ENCODE assay signal across 17 cellular contexts in the genomic region with DNA sequence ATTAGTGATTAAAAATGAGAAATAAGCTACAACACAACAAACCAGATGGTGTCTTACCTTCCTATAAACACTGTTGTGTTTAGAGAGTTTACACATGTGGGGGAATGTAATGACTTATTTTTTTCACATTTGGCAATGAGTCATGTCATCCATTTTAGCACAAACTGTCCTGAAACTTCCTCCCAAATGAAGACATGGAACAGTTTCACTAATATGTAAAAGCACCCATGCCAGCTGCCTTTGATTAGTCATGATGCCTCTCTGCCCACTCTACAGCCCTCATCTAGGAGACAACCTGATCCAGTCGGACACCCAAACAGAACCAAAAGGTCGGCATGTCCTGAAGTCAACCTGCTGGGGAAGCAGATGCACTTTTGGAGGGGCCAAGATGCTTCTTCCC.
"Had no signal": no experiment of that assay in that cellular context is flagged by ENCODE, and none has a peak within 500 bp of the region (broad histone marks: within the 10 kb centered on the region; RNA-seq: fewer than 3 reads in every experiment).

No MANE protein-coding gene starts in this region.

- H3K4me1 Mint-ChIP-seq: activated naive CD4-positive, alpha-beta T cell treated with anti-CD3 and anti-CD28 coated beads, Interleukin-2, amount 50 U/mL, for 24 hours; stimulated activated effector memory CD8-positive, alpha-beta T cell treated with anti-CD3 and anti-CD28 coated beads, Interleukin-12 subunit alpha, Interleukin-12 subunit beta, amount 100 ng/mL, for 72 hours had no signal

- H3K27me3 ChIP-seq: brain microvascular endothelial cell, gastrocnemius medialis, heart right ventricle, neural progenitor cell, right atrium auricular region, tibial artery, vagina had no signal

- H3K27ac Mint-ChIP-seq: activated naive CD4-positive, alpha-beta T cell treated with anti-CD3 and anti-CD28 coated beads, Interleukin-2, amount 50 U/mL, for 24 hours; neural progenitor cell; stimulated activated effector memory CD8-positive, alpha-beta T cell treated with anti-CD3 and anti-CD28 coated beads, Interleukin-12 subunit alpha, Interleukin-12 subunit beta, amount 100 ng/mL, for 72 hours; T-helper 2 cell treated with Interferon-gamma antibody and Interleukin-4, amounts not matched to agents 5 μg/mL and 100 μg/mL, for 36 hours had no signal

- H3K4me1 ChIP-seq: gastrocnemius medialis, parathyroid adenoma, tibial artery, vagina had no signal

- DNase-seq: activated CD4-positive, alpha-beta T cell treated with anti-CD3 and anti-CD28 coated beads, Interleukin-2, amount 50 U/mL, for 4 hours; activated CD4-positive, CD25-positive, alpha-beta regulatory T cell treated with anti-CD3 and anti-CD28 coated beads, Interleukin-2, amount 50 U/mL, for 72 hours; activated T-cell treated with anti-CD3 and anti-CD28 coated beads, Interleukin-2, amount 50 U/mL, for 1 hour; amniotic stem cell; brain microvascular endothelial cell; gastrocnemius medialis; heart right ventricle; kidney; tibial artery had no signal

- H3K9me3 ChIP-seq: gastrocnemius medialis, right atrium auricular region, tibial artery, vagina had no signal

- H3K36me3 Mint-ChIP-seq: activated naive CD4-positive, alpha-beta T cell treated with anti-CD3 and anti-CD28 coated beads, Interleukin-2, amount 50 U/mL, for 24 hours; stimulated activated effector memory CD8-positive, alpha-beta T cell treated with anti-CD3 and anti-CD28 coated beads, Interleukin-12 subunit alpha, Interleukin-12 subunit beta, amount 100 ng/mL, for 72 hours had no signal

- H3K4me3 Mint-ChIP-seq: activated naive CD4-positive, alpha-beta T cell treated with anti-CD3 and anti-CD28 coated beads, Interleukin-2, amount 50 U/mL, for 24 hours; neural progenitor cell; stimulated activated effector memory CD8-positive, alpha-beta T cell treated with anti-CD3 and anti-CD28 coated beads, Interleukin-12 subunit alpha, Interleukin-12 subunit beta, amount 100 ng/mL, for 72 hours; T-helper 2 cell treated with Interferon-gamma antibody and Interleukin-4, amounts not matched to agents 5 μg/mL and 100 μg/mL, for 36 hours had no signal

- H3K36me3 ChIP-seq: brain microvascular endothelial cell, gastrocnemius medialis, heart right ventricle, neural progenitor cell, right atrium auricular region, tibial artery, vagina had no signal

- H3K27ac ChIP-seq: brain microvascular endothelial cell, gastrocnemius medialis, heart right ventricle, neural progenitor cell, parathyroid adenoma, right atrium auricular region, tibial artery, vagina had no signal

- ATAC-seq: gastrocnemius medialis; heart right ventricle; stimulated activated effector memory CD8-positive, alpha-beta T cell treated with anti-CD3 and anti-CD28 coated beads, Interleukin-12 subunit alpha, Interleukin-12 subunit beta, amount 100 ng/mL, for 72 hours had no signal

- H3K4me3 ChIP-seq: gastrocnemius medialis, heart right ventricle, neural progenitor cell, right atrium auricular region, smooth muscle cell, tibial artery, vagina had no signal
